In the genomic region with DNA sequence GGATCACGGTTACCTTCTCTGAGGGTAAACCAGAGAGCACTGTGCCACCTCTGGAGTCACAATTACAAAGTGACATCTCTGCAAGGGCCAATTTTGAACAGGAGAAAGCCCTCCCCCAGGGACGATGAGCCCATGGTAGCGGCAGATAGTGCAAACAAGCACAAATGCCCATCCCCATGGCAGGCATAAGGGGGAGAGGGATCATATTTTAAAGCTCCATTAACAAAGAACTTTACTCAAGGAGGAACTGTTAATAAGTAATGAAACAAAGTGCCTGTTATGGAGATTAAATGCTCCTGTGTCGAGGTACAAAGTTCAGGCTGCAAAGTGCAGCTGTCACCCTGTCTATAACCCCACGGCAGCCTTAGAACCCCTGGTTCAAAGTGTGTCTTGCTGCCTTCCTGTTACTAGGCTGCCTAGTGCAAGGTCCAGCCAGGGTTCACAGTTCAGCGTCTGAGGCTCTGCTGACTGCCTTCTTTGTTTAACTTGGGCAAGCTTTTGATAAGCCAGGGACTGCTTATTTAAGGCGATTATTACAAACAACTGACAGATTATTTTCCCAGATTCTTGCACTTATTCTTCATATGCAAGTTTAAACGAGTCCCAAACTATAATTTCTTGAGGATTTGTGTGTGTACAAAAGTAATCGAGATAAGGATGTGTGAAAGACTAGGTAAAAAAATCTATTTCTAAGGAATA, we compare ENCODE assay signal across 10 cellular contexts.
DNase-seq lines count a peak whose midpoint lies in the region; ATAC-seq and TF ChIP-seq lines count a peak whose summit lies in the region.
"Had no signal": no experiment of that assay in that cellular context is flagged by ENCODE, and none has a peak within 500 bp of the region (broad histone marks: within the 10 kb centered on the region; RNA-seq: fewer than 3 reads in every experiment).

No MANE protein-coding gene starts in this region.

- H3K36me3 Mint-ChIP-seq in CD8-positive, alpha-beta T cell: no peaks in the 10 kb centered on the region
- H3K36me3 Mint-ChIP-seq in natural killer cell treated with Interleukin-12 subunit alpha and Interleukin-12 subunit beta and Interleukin-15 and Interleukin-18, amount 100 ng/mL, for 72 hours: no peaks in the 10 kb centered on the region

- no peak overlapping the region for H3K4me3 Mint-ChIP-seq in CD8-positive, alpha-beta T cell
- H3K4me3 Mint-ChIP-seq in natural killer cell treated with Interleukin-12 subunit alpha and Interleukin-12 subunit beta and Interleukin-15 and Interleukin-18, amount 100 ng/mL, for 72 hours: no peak overlapping the region

- H3K9me3 Mint-ChIP-seq in CD8-positive, alpha-beta T cell: no peaks in the 10 kb centered on the region
- no peaks in the 10 kb centered on the region for H3K9me3 Mint-ChIP-seq in natural killer cell treated with Interleukin-12 subunit alpha and Interleukin-12 subunit beta and Interleukin-15 and Interleukin-18, amount 100 ng/mL, for 72 hours

- H3K27ac ChIP-seq in cardiac muscle cell (no peak overlapping the region), right atrium auricular region (no peak overlapping the region), colonic mucosa (peak overlapping the region; percentile 78), mesodermal cell (ENCODE audit: low read depth, low read length, severe bottlenecking) (peak overlapping the region; percentile 30)
- no peak overlapping the region for H3K27ac ChIP-seq in CD8-positive, alpha-beta T cell (ENCODE audit: low read depth, low read length)

- DNase-seq in cardiac muscle cell (ENCODE audit: low read depth in 1 of 2, low spot score in 1 of 2) (peak; percentile 15 to 30), right atrium auricular region (ENCODE audit: low spot score) (no peak), colonic mucosa (peak; percentile 91), posterior cingulate gyrus (no peak)
- no peak for DNase-seq in CD8-positive, alpha-beta T cell
- DNase-seq in natural killer cell treated with Interleukin-12 subunit alpha and Interleukin-12 subunit beta and Interleukin-15 and Interleukin-18, amount 100 ng/mL, for 72 hours (ENCODE audit: low spot score): no peak
- DNase-seq: activated T-cell treated with anti-CD3 and anti-CD28 coated beads, Interleukin-2, amount 50 U/mL, for 48 hours; SHP77 treated with DMSO at 0.1 percent for 48 hours had no signal

- H3K27me3 ChIP-seq in cardiac muscle cell (no peaks in the 10 kb centered on the region), right atrium auricular region (no peaks in the 10 kb centered on the region), colonic mucosa (no peaks in the 10 kb centered on the region)
- no peaks in the 10 kb centered on the region for H3K27me3 ChIP-seq in CD8-positive, alpha-beta T cell (ENCODE audit: insufficient read depth, low read length)

- H3K9me3 ChIP-seq in cardiac muscle cell (ENCODE audit: low read depth) (no peaks in the 10 kb centered on the region), right atrium auricular region (no peaks in the 10 kb centered on the region), colonic mucosa (no peaks in the 10 kb centered on the region), mesodermal cell (ENCODE audit: control insufficient read depth, low read length) (no peaks in the 10 kb centered on the region)
- H3K9me3 ChIP-seq in CD8-positive, alpha-beta T cell (ENCODE audit: low read length): no peaks in the 10 kb centered on the region

- peaks cover 20% of the 10 kb centered on the region for H3K4me1 ChIP-seq in cardiac muscle cell (ENCODE audit: low read depth)
- no peaks in the 10 kb centered on the region for H3K4me1 ChIP-seq in right atrium auricular region
- no peaks in the 10 kb centered on the region for H3K4me1 ChIP-seq in colonic mucosa
- no peaks in the 10 kb centered on the region for H3K4me1 ChIP-seq in mesodermal cell (ENCODE audit: control insufficient read depth, insufficient read depth, low read length, poor library complexity, severe bottlenecking)
- H3K4me1 ChIP-seq in CD8-positive, alpha-beta T cell (ENCODE audit: insufficient read depth, low read length): no peaks in the 10 kb centered on the region

- H3K27me3 Mint-ChIP-seq in CD8-positive, alpha-beta T cell (ENCODE audit: low read depth): peaks cover 10% of the 10 kb centered on the region
- peaks cover 17 to 36% of the 10 kb centered on the region in 2 donors for H3K27me3 Mint-ChIP-seq in natural killer cell treated with Interleukin-12 subunit alpha and Interleukin-12 subunit beta and Interleukin-15 and Interleukin-18, amount 100 ng/mL, for 72 hours

- CTCF ChIA-PET in CD8-positive, alpha-beta T cell (lab: Charles Lee): no interaction called here

- H3K36me3 ChIP-seq in cardiac muscle cell (no peaks in the 10 kb centered on the region), right atrium auricular region (no peaks in the 10 kb centered on the region), colonic mucosa (no peaks in the 10 kb centered on the region), mesodermal cell (ENCODE audit: control insufficient read depth, insufficient read depth, low read length) (no peaks in the 10 kb centered on the region)
- H3K36me3 ChIP-seq in CD8-positive, alpha-beta T cell (ENCODE audit: insufficient read depth, low read length): no peaks in the 10 kb centered on the region

- intact Hi-C loops in colonic mucosa (cut with DNase I) (no loop called here), posterior cingulate gyrus (cut with DNase I) (no loop called here)
- intact Hi-C loops in CD8-positive, alpha-beta T cell (cut with DNase I, micrococcal nuclease): no loop called here

- no peak overlapping the region for H3K27ac Mint-ChIP-seq in CD8-positive, alpha-beta T cell
- H3K27ac Mint-ChIP-seq in natural killer cell treated with Interleukin-12 subunit alpha and Interleukin-12 subunit beta and Interleukin-15 and Interleukin-18, amount 100 ng/mL, for 72 hours: no peak overlapping the region

- no peaks in the 10 kb centered on the region for H3K4me1 Mint-ChIP-seq in CD8-positive, alpha-beta T cell (ENCODE audit: low read depth)
- no peaks in the 10 kb centered on the region for H3K4me1 Mint-ChIP-seq in natural killer cell treated with Interleukin-12 subunit alpha and Interleukin-12 subunit beta and Interleukin-15 and Interleukin-18, amount 100 ng/mL, for 72 hours (ENCODE audit: low read depth in 2 of 2)

- 80 to 83% methylated on average over 4 to 5 of the region's 9 CpGs for WGBS in mesodermal cell (ENCODE audit: insufficient coverage in 2 of 2), 2 experiments

- ATAC-seq in GM21619 (IDR thresholded peaks at IDR 0.05; ENCODE audit: unreplicated experiment): no peak
- no peak for ATAC-seq in CD8-positive, alpha-beta T cell
- ATAC-seq in natural killer cell treated with Interleukin-12 subunit alpha and Interleukin-12 subunit beta and Interleukin-15 and Interleukin-18, amount 100 ng/mL, for 72 hours: no peak

- POLR2A ChIA-PET in CD8-positive, alpha-beta T cell (lab: Charles Lee): no interaction called here

- TF ChIP-seq CTCF in cardiac muscle cell (IDR thresholded peaks at IDR 0.05; ENCODE audit: low read depth, low read length): no peak
- TF ChIP-seq CTCF in right atrium auricular region (IDR thresholded peaks at IDR 0.05): no peak
- no peak for TF ChIP-seq CTCF in colonic mucosa (IDR thresholded peaks at IDR 0.05)
- TF ChIP-seq CTCF in CD8-positive, alpha-beta T cell (IDR thresholded peaks at IDR 0.05): no peak

- no peak overlapping the region for H3K4me3 ChIP-seq in cardiac muscle cell
- H3K4me3 ChIP-seq in right atrium auricular region: no peak overlapping the region
- no peak overlapping the region for H3K4me3 ChIP-seq in colonic mucosa
- no peak overlapping the region for H3K4me3 ChIP-seq in mesodermal cell (ENCODE audit: extremely low read depth, insufficient read depth, low read length, poor library complexity, severe bottlenecking)
- no peak overlapping the region for H3K4me3 ChIP-seq in CD8-positive, alpha-beta T cell (ENCODE audit: low read depth, low read length)

- peak overlapping the region in 1 of 2 donors; percentile 44 for H3K9ac ChIP-seq in colonic mucosa (ENCODE audit: low read depth in 2 of 2, low read length in 2 of 2)

Comparison
In these comparisons a context has a peak if more than half of its experiments do, and no peak if none do; other contexts are left out.
1. DNase-seq: peak in cardiac muscle cell (2 of 2) and colonic mucosa (single experiment); none in right atrium auricular region (single experiment), CD8-positive, alpha-beta T cell (0 of 7), posterior cingulate gyrus (0 of 10) and natural killer cell treated with Interleukin-12 subunit alpha and Interleukin-12 subunit beta and Interleukin-15 and Interleukin-18, amount 100 ng/mL, for 72 hours (single experiment).
2. H3K27ac ChIP-seq: peak in colonic mucosa (single experiment) and mesodermal cell (single experiment); none in cardiac muscle cell (single experiment), right atrium auricular region (0 of 2) and CD8-positive, alpha-beta T cell (single experiment).